Comparison of ENCODE assay signal across 10 cellular contexts in genomic region chr2:239298126-239298804, GRCh38.
DNase-seq lines count a peak whose midpoint lies in the region; ATAC-seq, FAIRE-seq and TF ChIP-seq lines count a peak whose summit lies in the region.
"Had no signal": no experiment of that assay in that cellular context is flagged by ENCODE, and none has a peak within 500 bp of the region (broad histone marks: within the 10 kb centered on the region; RNA-seq: fewer than 3 reads in every experiment).

No MANE protein-coding gene starts in this region.

- DNase-seq in KBM-7 = peak; percentile 16
- DNase-seq in activated CD8-positive, alpha-beta memory T cell treated with anti-CD3 and anti-CD28 coated beads, Interleukin-2, amount 10 ng/mL, durations not matched to agents 7 days and 5 days = peak; percentile 92
- DNase-seq in left ventricle myocardium superior = peak; percentile 31
- peak; percentile 38 to 55 for DNase-seq in stimulated activated CD8-positive, alpha-beta memory T cell treated with anti-CD3 and anti-CD28 coated beads, Interleukin-2, amount 100 ng/mL, for 1 hour (ENCODE audit: low read depth in 2 of 2)
- DNase-seq in NCI-H82 (lab: John Stamatoyannopoulos, UW) = no peak
- DNase-seq in frontal cortex (ENCODE audit: low spot score in 2 of 2) = no peak
- DNase-seq in GM23338 (ENCODE audit: low spot score) = no peak
- DNase-seq: SW 1271 had no signal

- no peak overlapping the region for H2AFZ ChIP-seq in GM23338

- no peaks in the 10 kb centered on the region for H3K9me2 ChIP-seq in GM23338 (ENCODE audit: insufficient read depth)

- CTCF ChIA-PET in activated CD8-positive, alpha-beta memory T cell treated with anti-CD3 and anti-CD28 coated beads, Interleukin-2, amount 10 ng/mL, durations not matched to agents 7 days and 5 days (lab: Charles Lee) = interaction anchor here (0.9 to 1.9 kb wide), 7 partner anchors 13 to 81 kb away, joined by 3 to 8 read pairs (median 7); no protein-coding TSS in a partner anchor

- H3K27ac Mint-ChIP-seq in activated CD8-positive, alpha-beta memory T cell treated with anti-CD3 and anti-CD28 coated beads, Interleukin-2, amount 10 ng/mL, durations not matched to agents 7 days and 5 days = peak overlapping the region; percentile 85
- H3K27ac Mint-ChIP-seq in GM23338 = no peak overlapping the region

- no peaks in the 10 kb centered on the region for H3K36me3 ChIP-seq in GM23338 (ENCODE audit: insufficient read depth)

- H3K27me3 ChIP-seq in GM23338 (ENCODE audit: insufficient read depth) = no peaks in the 10 kb centered on the region

- H3K79me2 ChIP-seq in GM23338 (replicated peaks; ENCODE audit: insufficient read depth) = peaks cover 86% of the 10 kb centered on the region

- no peak overlapping the region for H3K4me2 ChIP-seq in GM23338

- H3K9me3 Mint-ChIP-seq in activated CD8-positive, alpha-beta memory T cell treated with anti-CD3 and anti-CD28 coated beads, Interleukin-2, amount 10 ng/mL, durations not matched to agents 7 days and 5 days (ENCODE audit: low read depth) = no peaks in the 10 kb centered on the region
- H3K9me3 Mint-ChIP-seq in GM23338 = no peaks in the 10 kb centered on the region; the same call in 2 of the 3 replicates

- H3K4me1 Mint-ChIP-seq in activated CD8-positive, alpha-beta memory T cell treated with anti-CD3 and anti-CD28 coated beads, Interleukin-2, amount 10 ng/mL, durations not matched to agents 7 days and 5 days = peaks cover 66% of the 10 kb centered on the region
- peaks cover 79% of the 10 kb centered on the region for H3K4me1 Mint-ChIP-seq in GM23338

- peaks cover 12% of the 10 kb centered on the region for H4K20me1 ChIP-seq in GM23338 (replicated peaks; ENCODE audit: insufficient read depth)

- peaks cover 36% of the 10 kb centered on the region for H3K4me1 ChIP-seq in GM23338 (ENCODE audit: insufficient read depth)

- no peak overlapping the region for H3K4me3 ChIP-seq in GM23338

- in situ Hi-C loops in KBM-7 (cut with MboI; ENCODE audit: low pct_unique_long_range_greater_than_20kb, low sequenced_read_pairs) = no loop called here

- FAIRE-seq in frontal cortex (lab: Jason Lieb, UNC) = no peak
- FAIRE-seq: islet of Langerhans had no signal

- intact Hi-C loops in left ventricle myocardium superior (cut with micrococcal nuclease) = no loop called here

- peak; percentile 96 for ATAC-seq in activated CD8-positive, alpha-beta memory T cell treated with anti-CD3 and anti-CD28 coated beads, Interleukin-2, amount 10 ng/mL, durations not matched to agents 7 days and 5 days
- ATAC-seq in left ventricle myocardium superior (no peak), GM18520 (IDR thresholded peaks at IDR 0.05; ENCODE audit: unreplicated experiment) (no peak), GM23338 (no peak)

- H3K27ac ChIP-seq in GM23338 (ENCODE audit: low read depth) = no peak overlapping the region

- H3K4me3 Mint-ChIP-seq in activated CD8-positive, alpha-beta memory T cell treated with anti-CD3 and anti-CD28 coated beads, Interleukin-2, amount 10 ng/mL, durations not matched to agents 7 days and 5 days = peak overlapping the region; percentile 70
- H3K4me3 Mint-ChIP-seq in GM23338 = no peak overlapping the region

- TF ChIP-seq CTCF in GM23338 (conservative IDR thresholded peaks at IDR 0.05; ENCODE audit: low read depth in 2 of 2) = no peak

- peaks cover 1% of the 10 kb centered on the region for H3K36me3 Mint-ChIP-seq in activated CD8-positive, alpha-beta memory T cell treated with anti-CD3 and anti-CD28 coated beads, Interleukin-2, amount 10 ng/mL, durations not matched to agents 7 days and 5 days
- H3K36me3 Mint-ChIP-seq in GM23338 (ENCODE audit: low read depth) = peaks cover 5% of the 10 kb centered on the region; the same call in 2 of the 3 replicates

- no peaks in the 10 kb centered on the region for H3K27me3 Mint-ChIP-seq in activated CD8-positive, alpha-beta memory T cell treated with anti-CD3 and anti-CD28 coated beads, Interleukin-2, amount 10 ng/mL, durations not matched to agents 7 days and 5 days
- H3K27me3 Mint-ChIP-seq in GM23338 (ENCODE audit: insufficient read depth, low read depth, poor library complexity) = peaks cover 12% of the 10 kb centered on the region

- H3F3A ChIP-seq in GM23338 (replicated peaks; ENCODE audit: low read depth) = peaks cover 7% of the 10 kb centered on the region; the same call in 1 of the 2 replicates

TF ChIP-seq in GM23338, 12 proteins besides CTCF, POLR2A, EP300 and RAD21 (continues in another document):
- TF ChIP-seq EZH2phosphoT487 (IDR thresholded peaks at IDR 0.05; ENCODE audit: unreplicated experiment) = no peak
- no peak for TF ChIP-seq POLR2AphosphoS5 (IDR thresholded peaks at IDR 0.05; ENCODE audit: low read depth)
- no peak for TF ChIP-seq EZH2 (IDR thresholded peaks at IDR 0.05; ENCODE audit: low read depth, unreplicated experiment)
- no peak for TF ChIP-seq ZNF331 (CRISPR knock-in tag; IDR thresholded peaks at IDR 0.05; ENCODE audit: low read depth)
- no peak for TF ChIP-seq ZNF114 (CRISPR knock-in tag; IDR thresholded peaks at IDR 0.05)
- no peak for TF ChIP-seq ZNF462 (CRISPR knock-in tag; IDR thresholded peaks at IDR 0.05)
- TF ChIP-seq JUNB (IDR thresholded peaks at IDR 0.05; ENCODE audit: unreplicated experiment) = no peak
- no peak for TF ChIP-seq STAT1 (IDR thresholded peaks at IDR 0.05; ENCODE audit: unreplicated experiment)
- TF ChIP-seq NANOG (IDR thresholded peaks at IDR 0.05; ENCODE audit: borderline replicate concordance) = no peak
- no peak for TF ChIP-seq CREB1 (CRISPR knock-in tag; IDR thresholded peaks at IDR 0.05; ENCODE audit: low read depth)
- TF ChIP-seq ETS1 (IDR thresholded peaks at IDR 0.05) = no peak

Comparison
In these comparisons a context has a peak if more than half of its experiments do, and no peak if none do; other contexts are left out.
1. DNase-seq: peak in KBM-7 (single experiment), activated CD8-positive, alpha-beta memory T cell treated with anti-CD3 and anti-CD28 coated beads, Interleukin-2, amount 10 ng/mL, durations not matched to agents 7 days and 5 days (single experiment), left ventricle myocardium superior (single experiment) and stimulated activated CD8-positive, alpha-beta memory T cell treated with anti-CD3 and anti-CD28 coated beads, Interleukin-2, amount 100 ng/mL, for 1 hour (2 of 2); none in NCI-H82 (single experiment), frontal cortex (0 of 2) and GM23338 (single experiment).